Comparison of ENCODE assay signal across 28 cellular contexts in genomic region chr7:125246706-125247105, GRCh38.
"Had no signal": no experiment of that assay in that cellular context is flagged by ENCODE, and none has a peak within 500 bp of the region (broad histone marks: within the 10 kb centered on the region; RNA-seq: fewer than 3 reads in every experiment).

No MANE protein-coding gene starts in this region.

- H3K36me3 ChIP-seq: ascending aorta, esophagus squamous epithelium, gastroesophageal sphincter, heart right ventricle had no signal

- H3K4me3 ChIP-seq: ascending aorta, esophagus squamous epithelium, gastroesophageal sphincter, heart right ventricle had no signal

- H3K4me3 Mint-ChIP-seq: activated B cell treated with CpG ODN at 0.5 μM for 24 hours; activated CD4-positive, alpha-beta memory T cell treated with anti-CD3 and anti-CD28 coated beads for 36 hours; activated CD8-positive, alpha-beta memory T cell treated with anti-CD3 and anti-CD28 coated beads, Interleukin-2, amount 10 ng/mL, durations not matched to agents 7 days and 5 days; activated CD8-positive, alpha-beta T cell treated with anti-CD3 and anti-CD28 coated beads, Interleukin-2, amount 10 ng/mL, durations not matched to agents 7 days and 5 days; activated naive CD4-positive, alpha-beta T cell treated with anti-CD3 and anti-CD28 coated beads, Interleukin-2, amount 10 ng/mL, durations not matched to agents 7 days and 5 days; activated naive CD8-positive, alpha-beta T cell treated with anti-CD3 and anti-CD28 coated beads, Interleukin-2, amount 10 ng/mL, durations not matched to agents 7 days and 5 days; brain; central memory CD8-positive, alpha-beta T cell; effector memory CD8-positive, alpha-beta T cell had no signal

- DNase-seq: activated B cell treated with CpG ODN at 0.5 μM for 24 hours; activated CD4-positive, alpha-beta memory T cell treated with anti-CD3 and anti-CD28 coated beads for 36 hours; activated CD4-positive, alpha-beta T cell treated with anti-CD3 and anti-CD28 coated beads for 48 hours; activated CD8-positive, alpha-beta memory T cell treated with anti-CD3 and anti-CD28 coated beads, Interleukin-2, amount 10 ng/mL, durations not matched to agents 7 days and 5 days; activated CD8-positive, alpha-beta memory T cell treated with anti-CD3 and anti-CD28 coated beads, Interleukin-2, amount 50 U/mL, for 4 hours; activated CD8-positive, alpha-beta T cell treated with anti-CD3 and anti-CD28 coated beads, Interleukin-2, amount 10 ng/mL, durations not matched to agents 7 days and 5 days; activated gamma-delta T cell; activated naive CD4-positive, alpha-beta T cell; activated naive CD4-positive, alpha-beta T cell treated with anti-CD3 and anti-CD28 coated beads, Interleukin-2, amount 10 ng/mL, durations not matched to agents 7 days and 5 days; activated naive CD8-positive, alpha-beta T cell treated with anti-CD3 and anti-CD28 coated beads, Interleukin-2, amount 10 ng/mL, durations not matched to agents 7 days and 5 days; activated T-cell treated with anti-CD3 and anti-CD28 coated beads, Interleukin-2, amount 50 U/mL, for 1 hour; activated T-cell treated with anti-CD3 and anti-CD28 coated beads, Interleukin-2, amount 50 U/mL, for 48 hours; cortex of kidney; dermis blood vessel endothelial cell; effector CD4-positive, alpha-beta T cell; effector memory CD8-positive, alpha-beta T cell; esophagus squamous epithelium; foreskin melanocyte; heart right ventricle; T-helper 2 cell had no signal

- H3K27ac ChIP-seq: ascending aorta, epithelial cell of prostate, esophagus squamous epithelium, gastroesophageal sphincter, heart right ventricle, VCaP had no signal

- ATAC-seq: activated CD4-positive, CD25-positive, alpha-beta regulatory T cell treated with anti-CD3 and anti-CD28 coated beads, Interleukin-2, amount 50 U/mL, for 24 hours; activated CD8-positive, alpha-beta memory T cell treated with anti-CD3 and anti-CD28 coated beads, Interleukin-2, amount 10 ng/mL, durations not matched to agents 7 days and 5 days; activated CD8-positive, alpha-beta T cell treated with anti-CD3 and anti-CD28 coated beads, Interleukin-2, amount 10 ng/mL, durations not matched to agents 7 days and 5 days; activated naive CD4-positive, alpha-beta T cell treated with anti-CD3 and anti-CD28 coated beads, Interleukin-2, amount 50 U/mL, for 72 hours; effector memory CD8-positive, alpha-beta T cell; gastroesophageal sphincter; heart right ventricle had no signal

- H3K27ac Mint-ChIP-seq: activated B cell treated with CpG ODN at 0.5 μM for 24 hours; activated CD4-positive, alpha-beta memory T cell treated with anti-CD3 and anti-CD28 coated beads for 36 hours; activated CD8-positive, alpha-beta memory T cell treated with anti-CD3 and anti-CD28 coated beads, Interleukin-2, amount 10 ng/mL, durations not matched to agents 7 days and 5 days; activated CD8-positive, alpha-beta T cell treated with anti-CD3 and anti-CD28 coated beads, Interleukin-2, amount 10 ng/mL, durations not matched to agents 7 days and 5 days; activated naive CD4-positive, alpha-beta T cell treated with anti-CD3 and anti-CD28 coated beads, Interleukin-2, amount 10 ng/mL, durations not matched to agents 7 days and 5 days; activated naive CD4-positive, alpha-beta T cell treated with anti-CD3 and anti-CD28 coated beads, Interleukin-2, amount 50 U/mL, for 72 hours; activated naive CD8-positive, alpha-beta T cell treated with anti-CD3 and anti-CD28 coated beads, Interleukin-2, amount 10 ng/mL, durations not matched to agents 7 days and 5 days; brain; effector memory CD8-positive, alpha-beta T cell had no signal

- H3K4me1 ChIP-seq: ascending aorta, esophagus squamous epithelium, gastroesophageal sphincter, heart right ventricle had no signal

- H3K4me1 Mint-ChIP-seq: activated B cell treated with CpG ODN at 0.5 μM for 24 hours; activated naive CD4-positive, alpha-beta T cell treated with anti-CD3 and anti-CD28 coated beads, Interleukin-2, amount 10 ng/mL, durations not matched to agents 7 days and 5 days; brain; central memory CD8-positive, alpha-beta T cell had no signal

- H3K36me3 Mint-ChIP-seq: activated CD4-positive, alpha-beta memory T cell treated with anti-CD3 and anti-CD28 coated beads for 36 hours; activated CD8-positive, alpha-beta memory T cell treated with anti-CD3 and anti-CD28 coated beads, Interleukin-2, amount 10 ng/mL, durations not matched to agents 7 days and 5 days; activated naive CD4-positive, alpha-beta T cell treated with anti-CD3 and anti-CD28 coated beads, Interleukin-2, amount 10 ng/mL, durations not matched to agents 7 days and 5 days; activated naive CD4-positive, alpha-beta T cell treated with anti-CD3 and anti-CD28 coated beads, Interleukin-2, amount 50 U/mL, for 72 hours; activated naive CD8-positive, alpha-beta T cell treated with anti-CD3 and anti-CD28 coated beads, Interleukin-2, amount 10 ng/mL, durations not matched to agents 7 days and 5 days; brain had no signal

- H3K27me3 Mint-ChIP-seq: activated B cell treated with CpG ODN at 0.5 μM for 24 hours; activated CD4-positive, alpha-beta memory T cell treated with anti-CD3 and anti-CD28 coated beads for 36 hours; activated CD8-positive, alpha-beta memory T cell treated with anti-CD3 and anti-CD28 coated beads, Interleukin-2, amount 10 ng/mL, durations not matched to agents 7 days and 5 days; activated naive CD4-positive, alpha-beta T cell treated with anti-CD3 and anti-CD28 coated beads, Interleukin-2, amount 10 ng/mL, durations not matched to agents 7 days and 5 days; activated naive CD8-positive, alpha-beta T cell treated with anti-CD3 and anti-CD28 coated beads, Interleukin-2, amount 10 ng/mL, durations not matched to agents 7 days and 5 days; central memory CD8-positive, alpha-beta T cell; effector memory CD8-positive, alpha-beta T cell had no signal

- H3K9me3 ChIP-seq: ascending aorta, esophagus squamous epithelium, gastroesophageal sphincter, heart right ventricle had no signal

- H3K9me3 Mint-ChIP-seq: activated B cell treated with CpG ODN at 0.5 μM for 24 hours; activated CD4-positive, alpha-beta memory T cell treated with anti-CD3 and anti-CD28 coated beads for 36 hours; activated naive CD4-positive, alpha-beta T cell treated with anti-CD3 and anti-CD28 coated beads, Interleukin-2, amount 10 ng/mL, durations not matched to agents 7 days and 5 days; brain had no signal

- H3K27me3 ChIP-seq: ascending aorta, esophagus squamous epithelium, gastroesophageal sphincter, heart right ventricle had no signal
